10 cellular contexts compared by ENCODE assay signal in genomic region chr10:132665946-132666732, GRCh38.
A peak's percentile ranks its signal among the peaks of the same experiment; 100 is the strongest.
DNase-seq lines count a peak whose midpoint lies in the region; ATAC-seq, FAIRE-seq and TF ChIP-seq lines count a peak whose summit lies in the region.
"Had no signal": no experiment of that assay in that cellular context is flagged by ENCODE, and none has a peak within 500 bp of the region (broad histone marks: within the 10 kb centered on the region; RNA-seq: fewer than 3 reads in every experiment).

No MANE protein-coding gene starts in this region.

- 85% methylated on average over 15 of the region's 15 CpGs for WGBS in suprapubic skin

- H3K36me3 ChIP-seq in HEK293 (ENCODE audit: control insufficient read depth in 2 of 2, insufficient read depth in 1 of 2, low read length in 2 of 2) (no peaks in the 10 kb centered on the region), WERI-Rb-1 (no peaks in the 10 kb centered on the region), suprapubic skin (peaks cover 11% of the 10 kb centered on the region)

- no peak for ATAC-seq in GM19397 (IDR thresholded peaks at IDR 0.05; ENCODE audit: unreplicated experiment)

- no peak for TF ChIP-seq POLR2A in GM12892 (IDR thresholded peaks at IDR 0.05; ENCODE audit: low read depth, low read length)
- TF ChIP-seq POLR2A in suprapubic skin (IDR thresholded peaks at IDR 0.05): no peak

- no peak overlapping the region for H3K4me3 ChIP-seq in HEK293 (ENCODE audit: low read depth, low read length)
- H3K4me3 ChIP-seq in WERI-Rb-1 (ENCODE audit: low read depth, low read length): no peak overlapping the region
- H3K4me3 ChIP-seq in suprapubic skin: no peak overlapping the region

- TF ChIP-seq CTCF in HEK293 (tag by site-specific recombination; IDR thresholded peaks at IDR 0.05) (no peak), WERI-Rb-1 (IDR thresholded peaks at IDR 0.05; ENCODE audit: low read depth, low read length) (no peak), suprapubic skin (IDR thresholded peaks at IDR 0.05) (no peak)

- CTCF ChIA-PET in HEK293 (lab: Yijun Ruan, JAX): interaction anchor here (5.0 kb wide), 1 partner anchor 12 kb away, joined by 24 read pairs; no protein-coding TSS in a partner anchor

- H3K27me3 ChIP-seq in WERI-Rb-1 (ENCODE audit: insufficient read depth, low read depth, severe bottlenecking) (peaks cover 11% of the 10 kb centered on the region), suprapubic skin (no peaks in the 10 kb centered on the region)

- H3K9me3 ChIP-seq in HEK293 (ENCODE audit: control insufficient read depth, insufficient read depth, low read depth, low read length) (no peaks in the 10 kb centered on the region), WERI-Rb-1 (ENCODE audit: severe bottlenecking) (no peaks in the 10 kb centered on the region), suprapubic skin (no peaks in the 10 kb centered on the region)

- no peaks in the 10 kb centered on the region; the same call in 1 of the 2 replicates for H3K4me1 ChIP-seq in HEK293 (ENCODE audit: control insufficient read depth, insufficient read depth, low read length)
- H3K4me1 ChIP-seq in suprapubic skin: no peaks in the 10 kb centered on the region

- no peak for TF ChIP-seq EP300 in suprapubic skin (IDR thresholded peaks at IDR 0.05)

- no peak for FAIRE-seq in GM12892 (lab: Jason Lieb, UNC)

- peak; percentile 93 for DNase-seq in AG08396 (ENCODE audit: low spot score)
- peak; percentile 26 for DNase-seq in UCSD-AML1 (lab: John Stamatoyannopoulos, UW; ENCODE audit: unreplicated experiment)
- DNase-seq in hepatic stellate cell (ENCODE audit: low spot score): peak; percentile 95
- DNase-seq in WERI-Rb-1: no peak
- DNase-seq in GM12892 (ENCODE audit: insufficient read length): no peak
- DNase-seq in suprapubic skin (ENCODE audit: low spot score in 2 of 2): no peak
- DNase-seq: activated CD8-positive, alpha-beta memory T cell treated with anti-CD3 and anti-CD28 coated beads, Interleukin-2, amount 50 U/mL, for 4 hours; right cardiac atrium had no signal

- POLR2A ChIA-PET in HEK293 (lab: Yijun Ruan, JAX): no interaction called here

- H3K27ac ChIP-seq in HEK293 (ENCODE audit: extremely low read depth, low read depth, low read length) (no peak overlapping the region), WERI-Rb-1 (no peak overlapping the region), suprapubic skin (no peak overlapping the region)

TF ChIP-seq in HEK293, 187 proteins besides CTCF, POLR2A, EP300 and RAD21:
- TF ChIP-seq KLF17 (tag by site-specific recombination; IDR thresholded peaks at IDR 0.05): peak; percentile 45; the same call in 1 of the 2 replicates
- no peak for TF ChIP-seq ZNF292 (tag by site-specific recombination; IDR thresholded peaks at IDR 0.05; ENCODE audit: borderline replicate concordance, low read depth)
- no peak for TF ChIP-seq ZNF692 (tag by site-specific recombination; IDR thresholded peaks at IDR 0.05)
- peak; percentile 80 for TF ChIP-seq WT1 (tag by site-specific recombination; IDR thresholded peaks at IDR 0.05)
- TF ChIP-seq KLF7 (tag by site-specific recombination; IDR thresholded peaks at IDR 0.05; ENCODE audit: borderline replicate concordance): no peak
- 0 out of 2 replicates have a peak, but pooled peaks have one; percentile 22 for TF ChIP-seq ZNF121 (tag by site-specific recombination; IDR thresholded peaks at IDR 0.05)
TF ChIP-seq in HEK293: peak in this region for 3.

Comparison
In these comparisons a context has a peak if more than half of its experiments do, and no peak if none do; other contexts are left out.
1. DNase-seq: peak in AG08396 (single experiment), UCSD-AML1 (single experiment) and hepatic stellate cell (single experiment); none in WERI-Rb-1 (single experiment), GM12892 (single experiment) and suprapubic skin (0 of 2).